Comparison of ENCODE assay signal across 24 cellular contexts in the genomic region with DNA sequence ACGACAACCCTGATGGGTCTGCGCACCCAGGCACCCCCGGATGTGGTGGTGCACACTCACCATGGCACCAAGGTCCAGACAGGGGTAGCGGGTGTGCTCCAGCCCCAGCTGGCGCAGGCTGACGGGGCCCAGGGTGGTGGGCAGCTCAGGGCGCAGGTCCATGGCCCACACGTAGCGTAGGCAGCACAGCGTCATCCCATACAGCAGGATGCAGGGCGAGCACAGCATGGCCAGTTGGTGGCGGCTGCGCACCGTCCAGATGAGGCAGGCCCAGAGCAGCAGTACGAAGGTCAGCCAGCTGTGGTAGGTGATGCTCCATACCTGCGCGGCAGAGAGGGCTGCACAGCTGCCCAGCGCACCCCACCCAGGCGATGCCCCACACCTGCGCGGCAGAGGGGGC. TPM values are rescaled to one million over a fixed set of nuclear protein-coding genes. Genes with fewer than 3 reads are reported as not detected.
"Had no signal": no experiment of that assay in that cellular context is flagged by ENCODE, and none has a peak within 500 bp of the region (broad histone marks: within the 10 kb centered on the region; RNA-seq: fewer than 3 reads in every experiment).

No MANE protein-coding gene starts in this region.

- H3K4me3 ChIP-seq: MG63, SJCRH30 had no signal

- H3K27ac ChIP-seq: SJCRH30 had no signal

- DNase-seq: Karpas-422; KG1; MG63; NCI-H1092; NCI-H1105 treated with DMSO at 0.1 percent for 48 hours; NCI-H1417 treated with DMSO at 0.1 percent for 48 hours; NCI-H1694; NCI-H1930; NCI-H2081; NCI-H2171 treated with DMSO at 0.1 percent for 48 hours; NCI-H345; NCI-H446 treated with DMSO at 0.1 percent for 48 hours; NCI-H510A treated with DMSO at 0.1 percent for 48 hours; NCI-H526; NCI-H748 treated with DMSO at 0.1 percent for 48 hours; NK-92 treated with Interleukin-12 subunit alpha and Interleukin-12 subunit beta, amount 100 ng/mL, for 24 hours; PC-3; SHP77 treated with DMSO at 0.1 percent for 48 hours; SJCRH30; SW 1271; T-cell had no signal

- H3K27me3 ChIP-seq: MG63, SJCRH30 had no signal

- H3K9me3 ChIP-seq: MG63, SJCRH30 had no signal

- ATAC-seq: Panc1, PC-3, Right ventricle myocardium inferior, T-cell had no signal

- H3K36me3 ChIP-seq: SJCRH30 had no signal

RNA-seq across cellular contexts. Expression of a gene that starts 49.8 kb away (rescaled TPM):
- total RNA-seq: RPMI7951 had no signal
